9 cellular contexts compared by ENCODE assay signal in genomic region chr3:115658032-115658336, GRCh38. TPM values are rescaled to one million over a fixed set of nuclear protein-coding genes. Genes with fewer than 3 reads are reported as not detected.
DNase-seq lines count a peak whose midpoint lies in the region; ATAC-seq, FAIRE-seq and TF ChIP-seq lines count a peak whose summit lies in the region.
"Had no signal": no experiment of that assay in that cellular context is flagged by ENCODE, and none has a peak within 500 bp of the region (broad histone marks: within the 10 kb centered on the region; RNA-seq: fewer than 3 reads in every experiment).

No MANE protein-coding gene starts in this region.

- H3K36me3 Mint-ChIP-seq in natural killer cell = no peaks in the 10 kb centered on the region

- no peaks in the 10 kb centered on the region for H4K20me1 ChIP-seq in KMS-11 (ENCODE audit: insufficient read depth)

- peak in 1 of 3 donors; percentile 9 for ATAC-seq in natural killer cell
- ATAC-seq in sciatic nerve = no peak

- H3K27me3 ChIP-seq in BE2C = no peaks in the 10 kb centered on the region
- no peaks in the 10 kb centered on the region for H3K27me3 ChIP-seq in KMS-11 (ENCODE audit: insufficient read depth, low read depth)

- H3K4me1 Mint-ChIP-seq in natural killer cell = peaks cover 21 to 22% of the 10 kb centered on the region in 2 donors

- H3K9ac ChIP-seq in KMS-11 = peak overlapping the region; percentile 99

- no peaks in the 10 kb centered on the region for H3K36me3 ChIP-seq in BE2C
- no peaks in the 10 kb centered on the region for H3K36me3 ChIP-seq in KMS-11 (ENCODE audit: insufficient read depth)

- H3K27me3 Mint-ChIP-seq in natural killer cell (ENCODE audit: low read depth in 2 of 2) = peaks cover 0 to 13% of the 10 kb centered on the region in 2 donors

- H3K27ac ChIP-seq in KMS-11 = peak overlapping the region; percentile 100
- peak overlapping the region; percentile 91 to 99 for H3K27ac ChIP-seq in coronary artery

- peak overlapping the region; percentile 91 for H3K4me3 Mint-ChIP-seq in natural killer cell

- no peak for FAIRE-seq in GM12891 (lab: Jason Lieb, UNC)
- FAIRE-seq: TTC549 had no signal

- H3K4me1 ChIP-seq in BE2C = peaks cover 50% of the 10 kb centered on the region
- H3K4me1 ChIP-seq in KMS-11 (ENCODE audit: low read depth, poor library complexity, severe bottlenecking) = peaks cover 55% of the 10 kb centered on the region

- H2AFZ ChIP-seq in KMS-11 (ENCODE audit: low read depth) = peak overlapping the region; percentile 93

- TF ChIP-seq CTCF in BE2C (IDR thresholded peaks at IDR 0.05; ENCODE audit: low read depth, low read length) (no peak), KMS-11 (conservative IDR thresholded peaks at IDR 0.05; ENCODE audit: low read depth, low read length) (no peak; the same call in 1 of the 2 replicates), coronary artery (IDR thresholded peaks at IDR 0.05) (no peak), natural killer cell (IDR thresholded peaks at IDR 0.05) (no peak)

- H3K27ac Mint-ChIP-seq in natural killer cell = peak overlapping the region; percentile 85 to 94

- H3K79me2 ChIP-seq in KMS-11 (ENCODE audit: insufficient read depth, low read depth) = 0 out of 2 replicates have a peak, but pooled peaks cover 5% of the 10 kb centered on the region

- peak overlapping the region; percentile 87 for H3K4me2 ChIP-seq in KMS-11

- H3K9me3 Mint-ChIP-seq in natural killer cell = no peaks in the 10 kb centered on the region

- H3K9me3 ChIP-seq in BE2C = no peaks in the 10 kb centered on the region

- no peak for TF ChIP-seq POLR2A in GM12891 (IDR thresholded peaks at IDR 0.05; ENCODE audit: low read depth, low read length)

- DNase-seq in BE2C (no peak), coronary artery (ENCODE audit: low spot score) (no peak), natural killer cell (no peak), HPDE6-E6E7 (ENCODE audit: extremely low spot score) (no peak), amniotic stem cell (lab: John Stamatoyannopoulos, UW) (no peak), GM12891 (ENCODE audit: insufficient read length, low spot score) (no peak), sciatic nerve (ENCODE audit: low spot score) (no peak)

- intact Hi-C loops in natural killer cell (cut with micrococcal nuclease) (loop anchor here (2.0 to 5.0 kb wide), 2 partner anchors 124 to 511 kb away; partner anchors contain the start of gene ZBTB20), sciatic nerve (cut with DNase I) (no loop called here)

- H3K4me3 ChIP-seq in BE2C (ENCODE audit: low read depth, low read length) = peak overlapping the region; percentile 76
- peak overlapping the region; percentile 38 for H3K4me3 ChIP-seq in KMS-11 (IDR thresholded peaks at IDR 0.05; ENCODE audit: insufficient read depth, low read depth, low read length)
- peak overlapping the region; percentile 75 for H3K4me3 ChIP-seq in coronary artery

TF ChIP-seq in GM12891, 5 proteins besides CTCF, POLR2A, EP300 and RAD21:
- no peak for TF ChIP-seq TAF1 (IDR thresholded peaks at IDR 0.05; ENCODE audit: low read depth, low read length)
- no peak for TF ChIP-seq SPI1 (IDR thresholded peaks at IDR 0.05; ENCODE audit: low read depth, low read length)
- no peak for TF ChIP-seq POLR2AphosphoS5 (IDR thresholded peaks at IDR 0.05; ENCODE audit: low read depth, low read length)
- TF ChIP-seq POU2F2 (IDR thresholded peaks at IDR 0.05; ENCODE audit: low read depth, low read length) = no peak
- TF ChIP-seq PAX5 (IDR thresholded peaks at IDR 0.05; ENCODE audit: insufficient read depth, low read length, severe bottlenecking) = no peak

RNA-seq across cellular contexts. Expression of gene GAP43, which starts 34.7 kb away (rescaled TPM):
- 175 TPM for polyA plus RNA-seq in BE2C (2012; ENCODE audit: insufficient read depth, insufficient read length, low read depth)
- under 1 TPM in 1 of 3 donors, not detected in 2; 0.14 TPM for total RNA-seq in natural killer cell
- not detected for polyA plus RNA-seq in GM12891 (2012; ENCODE audit: low read depth, missing spikeins)
- total RNA-seq in sciatic nerve = 6.0 TPM
